ENCODE assay signal across 8 cellular contexts in genomic region chr11:63945482-63946163, GRCh38. TPM values are rescaled to one million over a fixed set of nuclear protein-coding genes. Genes with fewer than 3 reads are reported as not detected.
DNase-seq lines count a peak whose midpoint lies in the region; ATAC-seq and TF ChIP-seq lines count a peak whose summit lies in the region.

No MANE protein-coding gene starts in this region.

- H3K36me3 ChIP-seq in DND-41 (ENCODE audit: insufficient read depth, low read length) = peaks cover 55% of the 10 kb centered on the region
- H3K36me3 ChIP-seq in ovary = no peaks in the 10 kb centered on the region

- no peaks in the 10 kb centered on the region for H3K9me3 Mint-ChIP-seq in activated naive CD8-positive, alpha-beta T cell treated with anti-CD3 and anti-CD28 coated beads, Interleukin-2, amount 10 ng/mL, durations not matched to agents 7 days and 5 days

- no peak for TF ChIP-seq EP300 in ovary (IDR thresholded peaks at IDR 0.05)

- DNase-seq in DND-41 = peak; percentile 61
- DNase-seq in SHP77 treated with DMSO at 0.1 percent for 48 hours (lab: John Stamatoyannopoulos, UW) = peak; percentile 28
- DNase-seq in activated naive CD8-positive, alpha-beta T cell treated with anti-CD3 and anti-CD28 coated beads, Interleukin-2, amount 10 ng/mL, durations not matched to agents 7 days and 5 days = no peak
- peak; percentile 63 to 94 (median 84) for DNase-seq in head of caudate nucleus
- peak; percentile 75 to 79 (median 77) for DNase-seq in ovary

- H3K27me3 ChIP-seq in DND-41 (ENCODE audit: insufficient read depth, low read length, poor library complexity) (no peaks in the 10 kb centered on the region), ovary (no peaks in the 10 kb centered on the region)

- no peak overlapping the region for H3K27ac Mint-ChIP-seq in activated naive CD8-positive, alpha-beta T cell treated with anti-CD3 and anti-CD28 coated beads, Interleukin-2, amount 10 ng/mL, durations not matched to agents 7 days and 5 days

- no peaks in the 10 kb centered on the region for H3K27me3 Mint-ChIP-seq in activated naive CD8-positive, alpha-beta T cell treated with anti-CD3 and anti-CD28 coated beads, Interleukin-2, amount 10 ng/mL, durations not matched to agents 7 days and 5 days

- no peak for TF ChIP-seq POLR2A in ovary (IDR thresholded peaks at IDR 0.05)

- H3K4me3 ChIP-seq in DND-41 (ENCODE audit: low read depth in 1 of 2, low read length in 2 of 2) (no peak overlapping the region), ovary (no peak overlapping the region)

- no peak overlapping the region for H3K4me3 Mint-ChIP-seq in activated naive CD8-positive, alpha-beta T cell treated with anti-CD3 and anti-CD28 coated beads, Interleukin-2, amount 10 ng/mL, durations not matched to agents 7 days and 5 days

- H3K4me1 ChIP-seq in DND-41 (ENCODE audit: insufficient read depth, low read length) = peaks cover 11% of the 10 kb centered on the region
- H3K4me1 ChIP-seq in ovary (ENCODE audit: insufficient read depth) = peaks cover 4% of the 10 kb centered on the region

- peaks cover 55% of the 10 kb centered on the region for H3K79me2 ChIP-seq in DND-41 (ENCODE audit: insufficient read depth, low read length)

- H3K4me2 ChIP-seq in DND-41 (ENCODE audit: insufficient read depth, low read length) = no peak overlapping the region

- 29 to 34% (median 33%) methylated on average over 14 of the region's 14 CpGs for WGBS in ovary, 3 donors

- H4K20me1 ChIP-seq in DND-41 (ENCODE audit: insufficient read depth, low read length) = peaks cover 34% of the 10 kb centered on the region

- H3K9me3 ChIP-seq in DND-41 (ENCODE audit: insufficient read depth, low read length, severe bottlenecking) = no peaks in the 10 kb centered on the region
- H3K9me3 ChIP-seq in ovary = no peaks in the 10 kb centered on the region

- peaks cover 10% of the 10 kb centered on the region for H3K4me1 Mint-ChIP-seq in activated naive CD8-positive, alpha-beta T cell treated with anti-CD3 and anti-CD28 coated beads, Interleukin-2, amount 10 ng/mL, durations not matched to agents 7 days and 5 days

- H3K27ac ChIP-seq in DND-41 (ENCODE audit: low read length) (no peak overlapping the region), ovary (no peak overlapping the region)

- intact Hi-C loops in head of caudate nucleus (cut with DNase I) = loop anchor here (2.0 to 10.0 kb wide), 2 partner anchors 29 to 181 kb away; partner anchors contain the start of genes RCOR2 and ZFTA
- intact Hi-C loops in ovary (cut with DNase I) = loop anchor here (1.0 to 10.0 kb wide), 6 partner anchors 109 to 451 kb away; partner anchors contain the start of genes ZFTA (in 2 of the 4) and PLAAT5 (in 1 of the 4)

- ATAC-seq in DND-41 (ENCODE audit: insufficient read depth, low read depth) (peak; percentile 90), GM21737 (IDR thresholded peaks at IDR 0.05; ENCODE audit: unreplicated experiment) (no peak), GM18519 (IDR thresholded peaks at IDR 0.05; ENCODE audit: low FRiP score, unreplicated experiment) (no peak)
- peak; percentile 78 for ATAC-seq in activated naive CD8-positive, alpha-beta T cell treated with anti-CD3 and anti-CD28 coated beads, Interleukin-2, amount 10 ng/mL, durations not matched to agents 7 days and 5 days (ENCODE audit: low read depth)

- peak; percentile 87 for TF ChIP-seq CTCF in DND-41 (IDR thresholded peaks at IDR 0.05; ENCODE audit: borderline replicate concordance, extremely low read depth, low read length, poor library complexity, severe bottlenecking)
- TF ChIP-seq CTCF in LNCAP (IDR thresholded peaks at IDR 0.05) = peak; percentile 86
- peak; percentile 55 to 87 (median 81) for TF ChIP-seq CTCF in ovary (IDR thresholded peaks at IDR 0.05)

- POLR2A ChIA-PET in activated naive CD8-positive, alpha-beta T cell treated with anti-CD3 and anti-CD28 coated beads, Interleukin-2, amount 10 ng/mL, durations not matched to agents 7 days and 5 days (lab: Charles Lee) = interaction anchor here (0.6 to 3.3 kb wide), 7 partner anchors 28 to 1276 kb away, joined by 3 to 22 read pairs (median 3); partner anchors contain the start of genes MARK2, OTUB1, RCOR2 and STIP1

- no peak overlapping the region for H3K9ac ChIP-seq in DND-41 (ENCODE audit: low read depth, low read length)

- H2AFZ ChIP-seq in DND-41 (ENCODE audit: low read depth, low read length) = no peak overlapping the region

- peaks cover 4% of the 10 kb centered on the region for H3K36me3 Mint-ChIP-seq in activated naive CD8-positive, alpha-beta T cell treated with anti-CD3 and anti-CD28 coated beads, Interleukin-2, amount 10 ng/mL, durations not matched to agents 7 days and 5 days

RNA-seq across cellular contexts. Expression of gene NAA40, which starts 6.8 kb away (rescaled TPM):
- total RNA-seq in activated naive CD8-positive, alpha-beta T cell treated with anti-CD3 and anti-CD28 coated beads, Interleukin-2, amount 10 ng/mL, durations not matched to agents 7 days and 5 days = 10 to 100 TPM; 39.1 to 39.7 TPM
- total RNA-seq in ovary = 10 to 100 TPM in 6 of 7 donors, 1 to 10 TPM in 1; 4.5 to 15.9 (median 13.4) TPM
- 1 to 10 TPM; 7.0 to 7.6 TPM for polyA plus RNA-seq in ovary

RNA-seq across cellular contexts. Expression of gene RCOR2, which starts 28.7 kb away (rescaled TPM):
- total RNA-seq in activated naive CD8-positive, alpha-beta T cell treated with anti-CD3 and anti-CD28 coated beads, Interleukin-2, amount 10 ng/mL, durations not matched to agents 7 days and 5 days = under 1 TPM; 0.58 to 0.74 TPM
- 1 to 10 TPM in 5 of 7 donors, under 1 TPM in 2; 0.12 to 7.9 (median 5.4) TPM for total RNA-seq in ovary
- under 1 TPM; 0.60 to 0.94 TPM for polyA plus RNA-seq in ovary

RNA-seq across cellular contexts. Expression of gene COX8A, which starts 28.8 kb away (rescaled TPM):
- 100 to 1,000 TPM; 379 to 420 TPM for total RNA-seq in activated naive CD8-positive, alpha-beta T cell treated with anti-CD3 and anti-CD28 coated beads, Interleukin-2, amount 10 ng/mL, durations not matched to agents 7 days and 5 days
- total RNA-seq in ovary = 100 to 1,000 TPM; 197 to 339 (median 222) TPM
- polyA plus RNA-seq in ovary = 100 to 1,000 TPM in 1 of 2 donors, 10 to 100 TPM in 1; 64.8 to 438 TPM

RNA-seq across cellular contexts. Expression of gene OTUB1, which starts 40.6 kb away (rescaled TPM):
- total RNA-seq in activated naive CD8-positive, alpha-beta T cell treated with anti-CD3 and anti-CD28 coated beads, Interleukin-2, amount 10 ng/mL, durations not matched to agents 7 days and 5 days = 10 to 100 TPM; 86.0 to 87.0 TPM
- total RNA-seq in ovary = 10 to 100 TPM; 49.4 to 66.7 (median 50.7) TPM
- 10 to 100 TPM; 34.7 to 55.1 TPM for polyA plus RNA-seq in ovary

Comparison
In these comparisons a context has a peak if more than half of its experiments do, and no peak if none do; other contexts are left out.
1. ATAC-seq: peak in DND-41 (single experiment) and activated naive CD8-positive, alpha-beta T cell treated with anti-CD3 and anti-CD28 coated beads, Interleukin-2, amount 10 ng/mL, durations not matched to agents 7 days and 5 days (single experiment); none in GM21737 (single experiment) and GM18519 (single experiment).
2. Peak in every context shown above with its lines, with median percentiles within 50 percentile points of each other: CTCF ChIP-seq.